In the genomic region with DNA sequence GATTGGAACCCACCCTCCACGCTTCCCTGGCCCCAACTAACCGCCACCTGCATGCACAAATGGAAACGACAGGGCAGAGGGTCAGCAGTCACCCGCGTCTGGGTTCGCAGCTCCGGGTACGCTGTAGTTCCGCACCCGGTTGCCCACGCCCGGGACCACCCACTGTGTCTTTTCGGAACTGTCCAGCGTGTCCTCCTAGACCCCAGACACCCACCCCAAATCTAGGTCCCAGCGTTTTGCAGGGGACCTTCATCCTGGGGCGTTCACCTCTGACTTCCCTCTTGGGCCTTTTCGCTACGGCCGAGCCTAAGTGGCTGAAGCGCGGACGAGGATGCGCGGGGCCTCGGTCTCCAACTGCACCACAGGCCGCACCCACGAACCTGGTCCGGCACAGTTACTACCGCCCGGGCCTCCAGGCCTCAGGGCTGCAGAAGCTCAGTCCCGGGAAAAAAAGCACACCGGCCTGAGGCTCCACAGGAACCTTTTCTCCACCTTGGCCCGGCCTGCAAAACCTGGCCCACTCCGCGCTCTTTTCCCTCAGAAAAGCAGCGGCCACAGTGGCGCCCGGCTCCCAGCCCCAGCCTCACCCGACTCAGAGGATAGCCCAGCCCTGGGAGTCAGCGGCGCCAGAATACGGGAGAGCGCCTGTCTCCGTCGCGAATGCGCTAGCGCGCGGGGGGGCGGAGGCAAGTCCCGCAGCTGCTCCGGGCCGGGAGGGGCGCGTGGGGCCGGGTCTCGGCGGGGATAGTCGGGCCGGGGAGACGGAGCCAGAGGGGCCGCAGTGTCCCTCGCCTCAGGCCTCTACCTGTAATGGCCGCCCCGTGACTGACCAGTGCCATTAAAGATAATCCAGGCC, we compare ENCODE assay signal across 8 cellular contexts. TPM values are rescaled to one million over a fixed set of nuclear protein-coding genes. Genes with fewer than 3 reads are reported as not detected.
DNase-seq lines count a peak whose midpoint lies in the region; ATAC-seq, FAIRE-seq and TF ChIP-seq lines count a peak whose summit lies in the region.

Gene ZFP30, minus strand, starts transcription at position 633 of the 856 bp plus-strand sequence. CDS start 7,643 bp downstream, outside the sequence.

- peak within 1 kb of the TSS; percentile 70 for H3K4me2 ChIP-seq in A549

- intact Hi-C loops in activated CD4-positive, alpha-beta memory T cell treated with anti-CD3 and anti-CD28 coated beads for 36 hours (cut with micrococcal nuclease), result loop anchor here (1.0 to 5.0 kb wide), 5 partner anchors 38 to 338 kb away; partner anchors contain the start of genes ZNF527, ZNF569 and ZNF570

- peaks cover 75% of the 10 kb centered on the region for H3K9me3 ChIP-seq in A549
- no peaks in the 10 kb centered on the region for H3K9me3 ChIP-seq in ectodermal cell (ENCODE audit: control insufficient read depth, low read length)

- POLR2A ChIA-PET in A549 (lab: Yijun Ruan, JAX), result interaction anchor here (0.5 to 1.8 kb wide), 4 partner anchors 51 to 1148 kb away, joined by 4 to 7 read pairs (median 5); partner anchors contain the start of genes ZNF540 and ZNF571
- POLR2A ChIA-PET in activated CD4-positive, alpha-beta memory T cell treated with anti-CD3 and anti-CD28 coated beads for 36 hours (lab: Charles Lee), result interaction anchor here (1.3 kb wide), 1 partner anchor 60 kb away, joined by 4 read pairs; the partner anchor contains the start of genes ZNF540 and ZNF571

- ATAC-seq in A549 (peak; percentile 86 to 94), GM18867 (IDR thresholded peaks at IDR 0.05; ENCODE audit: unreplicated experiment) (peak; percentile 74), HG03095 (IDR thresholded peaks at IDR 0.05; ENCODE audit: unreplicated experiment) (peak; percentile 61)

- H3K36me3 ChIP-seq in ectodermal cell (ENCODE audit: control insufficient read depth, insufficient read depth, low read length), result no peaks in the 10 kb centered on the region

- no peaks in the 10 kb centered on the region for H3K27me3 Mint-ChIP-seq in activated CD4-positive, alpha-beta memory T cell treated with anti-CD3 and anti-CD28 coated beads for 36 hours

- TF ChIP-seq POLR2A in A549 (IDR thresholded peaks at IDR 0.05; ENCODE audit: low read length), result peak; percentile 55

- peaks cover 9% of the 10 kb centered on the region for H3K9me3 Mint-ChIP-seq in activated CD4-positive, alpha-beta memory T cell treated with anti-CD3 and anti-CD28 coated beads for 36 hours

- H3K27ac Mint-ChIP-seq in activated CD4-positive, alpha-beta memory T cell treated with anti-CD3 and anti-CD28 coated beads for 36 hours, result peak within 1 kb of the TSS; percentile 95

- H3K27ac ChIP-seq in A549 (peak within 1 kb of the TSS; percentile 88 to 89), ectodermal cell (ENCODE audit: insufficient read depth, low read depth, low read length, poor library complexity, severe bottlenecking) (peak within 1 kb of the TSS; percentile 68)

- H3K27me3 ChIP-seq in ectodermal cell (ENCODE audit: control insufficient read depth, insufficient read depth, low read length, poor library complexity, severe bottlenecking), result peaks cover 9% of the 10 kb centered on the region

- H3K36me3 Mint-ChIP-seq in activated CD4-positive, alpha-beta memory T cell treated with anti-CD3 and anti-CD28 coated beads for 36 hours, result peaks cover 21% of the 10 kb centered on the region

- no peaks in the 10 kb centered on the region for H3K4me1 ChIP-seq in A549
- H3K4me1 ChIP-seq in ectodermal cell (ENCODE audit: control insufficient read depth, insufficient read depth, low read length), result peaks cover 5% of the 10 kb centered on the region

- peak; percentile 88 to 94 for DNase-seq in A549 (ENCODE audit: low read depth in 1 of 2, low spot score in 1 of 2)
- DNase-seq in NCI-H446 (lab: John Stamatoyannopoulos, UW), result peak; percentile 86 to 93
- DNase-seq in activated CD4-positive, alpha-beta memory T cell treated with anti-CD3 and anti-CD28 coated beads for 36 hours, result peak; percentile 88
- peak; percentile 83 to 90 for DNase-seq in lung microvascular endothelial cell (ENCODE audit: low read depth in 2 of 2)
- peak; percentile 43 to 63 (median 50) for DNase-seq in stimulated activated CD4-positive, alpha-beta T cell treated with anti-CD3 and anti-CD28 coated beads, TNF-alpha, amount 100 ng/mL, for 1 hour (ENCODE audit: low read depth in 3 of 3, low spot score in 1 of 3)

- H3K4me3 Mint-ChIP-seq in activated CD4-positive, alpha-beta memory T cell treated with anti-CD3 and anti-CD28 coated beads for 36 hours, result peak within 1 kb of the TSS; percentile 91

- TF ChIP-seq RAD21 in A549 (conservative IDR thresholded peaks at IDR 0.05 in 1 of 2, IDR thresholded peaks at IDR 0.05 in 1 of 2), result no peak

- H3K4me1 Mint-ChIP-seq in activated CD4-positive, alpha-beta memory T cell treated with anti-CD3 and anti-CD28 coated beads for 36 hours (ENCODE audit: low read depth), result peaks cover 27% of the 10 kb centered on the region

- no peak for TF ChIP-seq CTCF in A549 (IDR thresholded peaks at IDR 0.05)

- peak; percentile 78 for FAIRE-seq in A549 (lab: Jason Lieb, UNC)

- TF ChIP-seq EP300 in A549 (IDR thresholded peaks at IDR 0.05), result no peak

- H3K4me3 ChIP-seq in A549, result peak within 1 kb of the TSS; percentile 66
- peak within 1 kb of the TSS; percentile 86 for H3K4me3 ChIP-seq in ectodermal cell (ENCODE audit: insufficient read depth, low read depth, low read length)

- CTCF ChIA-PET in A549 (lab: Yijun Ruan, JAX), result no interaction called here
- CTCF ChIA-PET in activated CD4-positive, alpha-beta memory T cell treated with anti-CD3 and anti-CD28 coated beads for 36 hours (lab: Charles Lee), result no interaction called here

- WGBS in A549 (ENCODE audit: missing lambda C conversion rate), result 27% methylated on average over 64 of the region's 66 CpGs
- 0 to 1% methylated on average over 66 of the region's 66 CpGs for WGBS in ectodermal cell, 2 experiments

TF ChIP-seq in A549, 52 proteins besides CTCF, POLR2A, EP300 and RAD21:
- TF ChIP-seq FOSB (CRISPR knock-in tag; IDR thresholded peaks at IDR 0.05) (no peak), RCOR1 (IDR thresholded peaks at IDR 0.05; ENCODE audit: low read depth, low read length) (no peak), FOSL2 (IDR thresholded peaks at IDR 0.05) (no peak), FOSL2 (CRISPR knock-in tag; IDR thresholded peaks at IDR 0.05) (no peak), HOXB13 (CRISPR knock-in tag; IDR thresholded peaks at IDR 0.05; ENCODE audit: low read depth) (no peak), TP53 (CRISPR knock-in tag; IDR thresholded peaks at IDR 0.05) (no peak), E2F6 (IDR thresholded peaks at IDR 0.05; ENCODE audit: borderline replicate concordance, low read depth) (peak; percentile 40; the same call in 1 of the 2 replicates), MYC (IDR thresholded peaks at IDR 0.05; ENCODE audit: borderline replicate concordance, low read length) (0 out of 2 replicates have a peak, but pooled peaks have one; percentile 7), GATA3 (IDR thresholded peaks at IDR 0.05; ENCODE audit: borderline replicate concordance) (no peak), PHF8 (IDR thresholded peaks at IDR 0.05; ENCODE audit: borderline replicate concordance, low read depth) (peak; percentile 65; the same call in 1 of the 2 replicates), SMC3 (IDR thresholded peaks at IDR 0.05) (0 out of 3 replicates have a peak, but pooled peaks have one; percentile 6), JUN (IDR thresholded peaks at IDR 0.05) (peak; percentile 26 to 74; a peak in 3 of 5 replicates)
- TF ChIP-seq, protein P1, sequence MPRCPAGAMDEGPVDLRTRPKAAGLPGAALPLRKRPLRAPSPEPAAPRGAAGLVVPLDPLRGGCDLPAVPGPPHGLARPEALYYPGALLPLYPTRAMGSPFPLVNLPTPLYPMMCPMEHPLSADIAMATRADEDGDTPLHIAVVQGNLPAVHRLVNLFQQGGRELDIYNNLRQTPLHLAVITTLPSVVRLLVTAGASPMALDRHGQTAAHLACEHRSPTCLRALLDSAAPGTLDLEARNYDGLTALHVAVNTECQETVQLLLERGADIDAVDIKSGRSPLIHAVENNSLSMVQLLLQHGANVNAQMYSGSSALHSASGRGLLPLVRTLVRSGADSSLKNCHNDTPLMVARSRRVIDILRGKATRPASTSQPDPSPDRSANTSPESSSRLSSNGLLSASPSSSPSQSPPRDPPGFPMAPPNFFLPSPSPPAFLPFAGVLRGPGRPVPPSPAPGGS (IDR thresholded peaks at IDR 0.05), result peak; percentile 75; the same call in 2 of the 3 replicates
- TF ChIP-seq, protein P2, sequence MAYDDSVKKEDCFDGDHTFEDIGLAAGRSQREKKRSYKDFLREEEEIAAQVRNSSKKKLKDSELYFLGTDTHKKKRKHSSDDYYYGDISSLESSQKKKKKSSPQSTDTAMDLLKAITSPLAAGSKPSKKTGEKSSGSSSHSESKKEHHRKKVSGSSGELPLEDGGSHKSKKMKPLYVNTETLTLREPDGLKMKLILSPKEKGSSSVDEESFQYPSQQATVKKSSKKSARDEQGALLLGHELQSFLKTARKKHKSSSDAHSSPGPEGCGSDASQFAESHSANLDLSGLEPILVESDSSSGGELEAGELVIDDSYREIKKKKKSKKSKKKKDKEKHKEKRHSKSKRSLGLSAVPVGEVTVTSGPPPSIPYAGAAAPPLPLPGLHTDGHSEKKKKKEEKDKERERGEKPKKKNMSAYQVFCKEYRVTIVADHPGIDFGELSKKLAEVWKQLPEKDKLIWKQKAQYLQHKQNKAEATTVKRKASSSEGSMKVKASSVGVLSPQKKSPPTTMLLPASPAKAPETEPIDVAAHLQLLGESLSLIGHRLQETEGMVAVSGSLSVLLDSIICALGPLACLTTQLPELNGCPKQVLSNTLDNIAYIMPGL (CRISPR knock-in tag; IDR thresholded peaks at IDR 0.05; ENCODE audit: borderline replicate concordance), result no peak
TF ChIP-seq in A549: peak in this region for 6.

RNA-seq across cellular contexts. Expression of gene ZFP30, which starts in this region (rescaled TPM):
- polyA plus RNA-seq in A549 (2011; rRNA removed) (9.0 and 9.2 TPM in 2 replicates), A549 (2017; fragmentation: RNase III; extraction: RNeasy Plus Mini Kit Qiagen cat#74134 plus additional on column Dnase treatment) (8.3 to 9.2 TPM (median 8.4 TPM) in 3 replicates)
- 2.1 and 2.3 TPM in 2 replicates for polyA plus RNA-seq in A549 (2012; cell fraction: cytosol; rRNA removed)
- 5.0 and 6.0 TPM in 2 replicates for polyA plus RNA-seq in A549 (2012; cell fraction: nucleus; rRNA removed)
- polyA minus RNA-seq in A549 (2011; rRNA and poly(A)+ RNA removed), result 4.8 and 6.9 TPM in 2 replicates
- total RNA-seq in activated CD4-positive, alpha-beta memory T cell treated with anti-CD3 and anti-CD28 coated beads for 36 hours, result 10 to 100 TPM; 11.1 to 11.4 TPM
- polyA plus RNA-seq in ectodermal cell (2013, experiment 1 of 4), result 15.6 TPM
- 16.1 TPM for polyA plus RNA-seq in ectodermal cell (2013, experiment 2 of 4)
- 13.5 TPM for polyA plus RNA-seq in ectodermal cell (2013, experiment 3 of 4)
- polyA plus RNA-seq in ectodermal cell (2013, experiment 4 of 4), result 14.8 TPM
- total RNA-seq in lung microvascular endothelial cell, result 9.6 and 13.9 TPM in 2 replicates

Comparison
In these comparisons a context has a peak if more than half of its experiments do, and no peak if none do; other contexts are left out.
1. Peak in every context shown above with its lines: DNase-seq, ATAC-seq, H3K4me3 ChIP-seq and H3K27ac ChIP-seq.